ENCODE assay signal across 7 cellular contexts in the genomic region with DNA sequence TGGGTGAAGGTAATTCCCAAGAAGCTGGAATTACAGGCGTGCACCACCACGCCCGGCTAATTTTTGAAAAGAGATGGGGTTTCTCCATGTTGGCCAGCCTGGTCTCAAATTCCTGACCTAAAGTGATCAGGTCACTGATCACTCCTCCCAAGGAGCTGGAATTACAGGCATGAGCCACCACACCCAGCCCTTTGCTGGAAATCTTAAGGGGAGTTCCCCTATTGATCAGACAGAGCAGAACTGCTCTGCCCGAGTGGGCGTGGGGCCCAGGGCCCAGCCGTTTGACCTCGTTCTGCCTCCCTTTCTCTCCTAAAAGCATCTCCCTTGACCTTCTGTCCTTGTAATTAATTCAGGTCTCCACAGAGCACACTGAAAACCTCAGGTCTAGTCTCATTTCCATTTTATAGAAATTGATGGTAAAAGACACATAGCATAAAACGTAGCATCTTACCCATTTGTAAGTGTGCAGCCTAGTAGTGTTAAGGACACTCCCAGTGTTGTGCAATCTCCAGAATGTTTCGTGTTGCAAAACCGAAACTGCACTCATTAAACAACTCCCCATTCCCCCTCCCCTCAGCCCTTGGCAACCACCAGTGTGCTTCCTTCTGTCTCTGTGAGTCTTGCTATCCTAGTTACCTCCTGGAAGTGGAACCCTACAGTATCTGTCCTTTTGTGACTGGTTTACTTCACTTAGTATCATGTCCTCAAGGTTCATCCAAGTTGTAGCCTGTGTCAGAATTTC.
DNase-seq lines count a peak whose midpoint lies in the region; ATAC-seq and TF ChIP-seq lines count a peak whose summit lies in the region.

No MANE protein-coding gene starts in this region.

- intact Hi-C loops in Panc1 (cut with micrococcal nuclease; ENCODE audit: unreplicated experiment) (loop anchor here (10.0 kb wide), 1 partner anchor 132 kb away; no protein-coding TSS in a partner anchor), right lobe of liver (cut with DNase I) (no loop called here)

- POLR2A ChIA-PET in Panc1 (lab: Charles Lee): no interaction called here

- CTCF ChIA-PET in Panc1 (lab: Charles Lee): no interaction called here

- H3K27ac ChIP-seq in Panc1 (ENCODE audit: low read length) (peak overlapping the region; percentile 26; the same call in 1 of the 2 replicates), caudate nucleus (ENCODE audit: low read depth, low read length) (peak overlapping the region; percentile 23), right lobe of liver (peak overlapping the region; percentile 60 to 79 (median 75)), substantia nigra (ENCODE audit: low read depth, low read length, poor library complexity, severe bottlenecking) (peak overlapping the region; percentile 43)

- in situ Hi-C loops in Panc1 (cut with HindIII; ENCODE audit: low pct_unique_long_range_greater_than_20kb, low sequenced_read_pairs): no loop called here

- no peaks in the 10 kb centered on the region for H3K9me3 ChIP-seq in Panc1 (ENCODE audit: control insufficient read depth, insufficient read depth, low read depth, low read length)
- H3K9me3 ChIP-seq in right lobe of liver: no peaks in the 10 kb centered on the region

- 3% methylated on average over 7 of the region's 10 CpGs for WGBS in right lobe of liver (ENCODE audit: insufficient coverage, low coverage, low lambda C conversion rate, missing lambda C conversion rate)

- H3K36me3 ChIP-seq in Panc1 (ENCODE audit: control insufficient read depth, insufficient read depth, low read length) (no peaks in the 10 kb centered on the region), right lobe of liver (no peaks in the 10 kb centered on the region)

- no peak for TF ChIP-seq CTCF in Panc1 (IDR thresholded peaks at IDR 0.05)
- TF ChIP-seq CTCF in right lobe of liver (IDR thresholded peaks at IDR 0.05): no peak

- peak; percentile 79 for DNase-seq in GM04504 (ENCODE audit: low read depth)
- no peak for DNase-seq in Panc1 (ENCODE audit: low read depth, low spot score)
- DNase-seq in caudate nucleus (lab: John Stamatoyannopoulos, UW): peak in 7 of 61 donors; percentile 11 to 36 (median 21)
- DNase-seq in right lobe of liver: peak; percentile 81 to 89 (median 83)
- peak in 16 of 49 donors; percentile 10 to 47 (median 20) for DNase-seq in substantia nigra (lab: John Stamatoyannopoulos, UW)

- H3K4me3 ChIP-seq in Panc1 (ENCODE audit: low read depth in 2 of 2, low read length in 2 of 2) (no peak overlapping the region), right lobe of liver (no peak overlapping the region)

- TF ChIP-seq POLR2A in right lobe of liver (IDR thresholded peaks at IDR 0.05): no peak

- peaks cover 34% of the 10 kb centered on the region for H3K4me1 ChIP-seq in Panc1 (ENCODE audit: control insufficient read depth, insufficient read depth, low read length)
- H3K4me1 ChIP-seq in right lobe of liver: peaks cover 0 to 34% (median 20%) of the 10 kb centered on the region in 4 donors

- no TSS peak for BruUV-seq in Panc1 (replicated peaks; lab: Mats Ljungman, UMichigan)

- ATAC-seq in HG03196 (IDR thresholded peaks at IDR 0.05; ENCODE audit: unreplicated experiment) (peak; percentile 43), Panc1 (no peak), right lobe of liver (peak; percentile 80 to 94 (median 90)), GM21381 (IDR thresholded peaks at IDR 0.05; ENCODE audit: unreplicated experiment) (no peak)

- H3K27me3 ChIP-seq in Panc1 (ENCODE audit: control insufficient read depth, insufficient read depth, low read length) (no peaks in the 10 kb centered on the region), right lobe of liver (no peaks in the 10 kb centered on the region)

Comparison
In these comparisons a context has a peak if more than half of its experiments do, and no peak if none do; other contexts are left out.
1. ATAC-seq: peak in HG03196 (single experiment) and right lobe of liver (4 of 4); none in Panc1 (single experiment) and GM21381 (single experiment).
2. H3K27ac ChIP-seq: peak in every context shown above with its lines; median percentile 75 in right lobe of liver; 43 in substantia nigra; 26 in Panc1; 23 in caudate nucleus.